Comparison of ENCODE assay signal across 25 cellular contexts in the genomic region with DNA sequence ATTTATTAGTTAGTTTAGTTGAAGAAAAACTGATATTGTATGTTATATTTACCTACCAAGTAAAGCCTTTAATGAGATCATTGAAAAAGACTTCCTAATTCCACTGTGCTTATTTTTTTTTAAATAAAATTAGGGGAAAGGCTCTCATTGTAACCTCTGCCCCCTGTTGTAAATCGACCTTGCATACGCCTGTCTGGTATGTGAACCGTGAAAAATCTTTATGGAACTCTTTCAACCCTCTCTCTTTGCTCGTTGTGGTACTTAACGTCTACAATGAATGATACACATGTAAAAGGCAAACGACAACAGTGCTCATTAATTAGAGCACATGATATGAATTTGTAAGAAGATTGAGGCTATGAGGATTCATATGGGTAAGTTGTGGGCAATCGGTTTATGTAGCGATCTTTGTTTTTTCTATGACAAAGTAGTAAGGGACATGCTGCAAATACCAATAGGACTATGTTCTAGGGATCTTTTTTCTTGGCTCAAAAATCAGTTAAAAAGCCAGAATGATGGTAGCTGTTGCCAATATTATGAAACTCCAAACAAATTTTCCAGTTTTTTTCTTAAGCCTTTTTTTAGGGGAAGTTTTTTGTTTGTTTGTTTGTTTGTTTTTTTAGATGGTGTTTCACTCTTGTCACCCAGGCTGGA.
"Had no signal": no experiment of that assay in that cellular context is flagged by ENCODE, and none has a peak within 500 bp of the region (broad histone marks: within the 10 kb centered on the region; RNA-seq: fewer than 3 reads in every experiment).

No MANE protein-coding gene starts in this region.

- H3K36me3 ChIP-seq: breast epithelium, esophagus muscularis mucosa, left ventricle myocardium inferior, ovary, tibial artery, upper lobe of right lung had no signal

- DNase-seq: activated B cell treated with CpG ODN at 0.5 μM for 24 hours; activated CD4-positive, alpha-beta T cell treated with anti-CD3 and anti-CD28 coated beads, Interleukin-2, amount 50 U/mL, for 1 hour; activated CD8-positive, alpha-beta T cell treated with anti-CD3 and anti-CD28 coated beads for 36 hours; activated naive CD8-positive, alpha-beta T cell treated with anti-CD3 and anti-CD28 coated beads, Interleukin-2, amount 50 U/mL, for 24 hours; activated T-cell treated with anti-CD3 and anti-CD28 coated beads, Interleukin-2, amount 50 U/mL, for 4 hours; central memory CD4-positive, alpha-beta T cell; endodermal cell; foreskin melanocyte; kidney glomerular epithelial cell; left ventricle myocardium inferior; naive B cell; ovary; small intestine; stimulated activated CD4-positive, alpha-beta T cell treated with anti-CD3 and anti-CD28 coated beads, Interleukin-4, amount 100 ng/mL, for 24 hours; stimulated activated naive CD8-positive, alpha-beta T cell treated with anti-CD3 and anti-CD28 coated beads, Interleukin-15, amount 100 ng/mL, for 72 hours; tibial artery; upper lobe of right lung had no signal

- H3K4me3 ChIP-seq: breast epithelium, esophagus muscularis mucosa, left ventricle myocardium inferior, ovary, tibial artery, upper lobe of right lung had no signal

- H3K9me3 ChIP-seq: breast epithelium, esophagus muscularis mucosa, left ventricle myocardium inferior, ovary, tibial artery, upper lobe of right lung had no signal

- H3K27ac ChIP-seq: breast epithelium, esophagus muscularis mucosa, left ventricle myocardium inferior, ovary, tibial artery, upper lobe of right lung had no signal

- H3K4me1 Mint-ChIP-seq: activated B cell treated with CpG ODN at 0.5 μM for 24 hours; activated naive CD4-positive, alpha-beta T cell treated with anti-CD3 and anti-CD28 coated beads, Interleukin-2, amount 50 U/mL, for 24 hours; activated naive CD8-positive, alpha-beta T cell treated with anti-CD3 and anti-CD28 coated beads, Interleukin-2, amount 50 U/mL, for 24 hours; activated T-helper 17 cell treated with anti-CD3 and anti-CD28 coated beads, Interleukin-2, amount 50 U/mL, for 72 hours; naive B cell; stimulated activated effector memory CD8-positive, alpha-beta T cell treated with anti-CD3 and anti-CD28 coated beads, Interleukin-12 subunit alpha, Interleukin-12 subunit beta, amount 100 ng/mL, for 72 hours; stimulated activated naive CD8-positive, alpha-beta T cell treated with anti-CD3 and anti-CD28 coated beads, Interleukin-15, amount 100 ng/mL, for 72 hours had no signal

- H3K27me3 ChIP-seq: ovary had no signal

- H3K9me3 Mint-ChIP-seq: activated B cell treated with CpG ODN at 0.5 μM for 24 hours; activated CD8-positive, alpha-beta T cell treated with anti-CD3 and anti-CD28 coated beads for 36 hours; activated naive CD4-positive, alpha-beta T cell treated with anti-CD3 and anti-CD28 coated beads, Interleukin-2, amount 50 U/mL, for 24 hours; activated naive CD8-positive, alpha-beta T cell treated with anti-CD3 and anti-CD28 coated beads, Interleukin-2, amount 50 U/mL, for 24 hours; activated T-cell treated with anti-CD3 and anti-CD28 coated beads, Interleukin-2, amount 50 U/mL, for 4 hours; activated T-helper 17 cell treated with anti-CD3 and anti-CD28 coated beads, Interleukin-2, amount 50 U/mL, for 72 hours; endodermal cell; naive B cell; stimulated activated effector memory CD8-positive, alpha-beta T cell treated with anti-CD3 and anti-CD28 coated beads, Interleukin-12 subunit alpha, Interleukin-12 subunit beta, amount 100 ng/mL, for 72 hours; stimulated activated naive CD8-positive, alpha-beta T cell treated with anti-CD3 and anti-CD28 coated beads, Interleukin-15, amount 100 ng/mL, for 72 hours; T-helper 2 cell treated with Interferon-gamma antibody and Interleukin-4, amounts not matched to agents 5 μg/mL and 100 μg/mL, for 36 hours had no signal

- H3K27ac Mint-ChIP-seq: activated B cell treated with CpG ODN at 0.5 μM for 24 hours; activated CD8-positive, alpha-beta T cell treated with anti-CD3 and anti-CD28 coated beads for 36 hours; activated naive CD4-positive, alpha-beta T cell treated with anti-CD3 and anti-CD28 coated beads, Interleukin-2, amount 50 U/mL, for 24 hours; activated naive CD8-positive, alpha-beta T cell treated with anti-CD3 and anti-CD28 coated beads, Interleukin-2, amount 50 U/mL, for 24 hours; activated T-helper 17 cell treated with anti-CD3 and anti-CD28 coated beads, Interleukin-2, amount 50 U/mL, for 72 hours; endodermal cell; naive B cell; progenitor cell of endocrine pancreas; stimulated activated effector memory CD8-positive, alpha-beta T cell treated with anti-CD3 and anti-CD28 coated beads, Interleukin-12 subunit alpha, Interleukin-12 subunit beta, amount 100 ng/mL, for 72 hours; stimulated activated naive CD8-positive, alpha-beta T cell treated with anti-CD3 and anti-CD28 coated beads, Interleukin-15, amount 100 ng/mL, for 72 hours; T-helper 2 cell treated with Interferon-gamma antibody and Interleukin-4, amounts not matched to agents 5 μg/mL and 100 μg/mL, for 36 hours had no signal

- ATAC-seq: activated CD8-positive, alpha-beta T cell treated with anti-CD3 and anti-CD28 coated beads for 36 hours; activated naive CD8-positive, alpha-beta T cell treated with anti-CD3 and anti-CD28 coated beads, Interleukin-2, amount 50 U/mL, for 24 hours; activated T-cell treated with anti-CD3 and anti-CD28 coated beads, Interleukin-2, amount 50 U/mL, for 4 hours; activated T-helper 17 cell treated with anti-CD3 and anti-CD28 coated beads, Interleukin-2, amount 50 U/mL, for 72 hours; sciatic nerve; stimulated activated effector memory CD8-positive, alpha-beta T cell treated with anti-CD3 and anti-CD28 coated beads, Interleukin-12 subunit alpha, Interleukin-12 subunit beta, amount 100 ng/mL, for 72 hours; stimulated activated naive CD8-positive, alpha-beta T cell treated with anti-CD3 and anti-CD28 coated beads, Interleukin-15, amount 100 ng/mL, for 72 hours; upper lobe of right lung had no signal

- H3K36me3 Mint-ChIP-seq: activated naive CD4-positive, alpha-beta T cell treated with anti-CD3 and anti-CD28 coated beads, Interleukin-2, amount 50 U/mL, for 24 hours; naive B cell; stimulated activated effector memory CD8-positive, alpha-beta T cell treated with anti-CD3 and anti-CD28 coated beads, Interleukin-12 subunit alpha, Interleukin-12 subunit beta, amount 100 ng/mL, for 72 hours had no signal

- H3K4me3 Mint-ChIP-seq: activated B cell treated with CpG ODN at 0.5 μM for 24 hours; activated CD8-positive, alpha-beta T cell treated with anti-CD3 and anti-CD28 coated beads for 36 hours; activated naive CD4-positive, alpha-beta T cell treated with anti-CD3 and anti-CD28 coated beads, Interleukin-2, amount 50 U/mL, for 24 hours; activated naive CD8-positive, alpha-beta T cell treated with anti-CD3 and anti-CD28 coated beads, Interleukin-2, amount 50 U/mL, for 24 hours; activated T-cell treated with anti-CD3 and anti-CD28 coated beads, Interleukin-2, amount 50 U/mL, for 4 hours; activated T-helper 17 cell treated with anti-CD3 and anti-CD28 coated beads, Interleukin-2, amount 50 U/mL, for 72 hours; endodermal cell; naive B cell; stimulated activated effector memory CD8-positive, alpha-beta T cell treated with anti-CD3 and anti-CD28 coated beads, Interleukin-12 subunit alpha, Interleukin-12 subunit beta, amount 100 ng/mL, for 72 hours; stimulated activated naive CD8-positive, alpha-beta T cell treated with anti-CD3 and anti-CD28 coated beads, Interleukin-15, amount 100 ng/mL, for 72 hours; T-helper 2 cell treated with Interferon-gamma antibody and Interleukin-4, amounts not matched to agents 5 μg/mL and 100 μg/mL, for 36 hours had no signal

- H3K4me1 ChIP-seq: breast epithelium, esophagus muscularis mucosa, left ventricle myocardium inferior, tibial artery, upper lobe of right lung had no signal
